In genomic region chr13:46796129-46796514, GRCh38 we compare ENCODE assay signal across 8 cellular contexts. TPM values are rescaled to one million over a fixed set of nuclear protein-coding genes. Genes with fewer than 3 reads are reported as not detected.
A peak's percentile ranks its signal among the peaks of the same experiment; 100 is the strongest.
DNase-seq lines count a peak whose midpoint lies in the region; ATAC-seq and TF ChIP-seq lines count a peak whose summit lies in the region.

No MANE protein-coding gene starts in this region.

- H3K4me1 ChIP-seq in GM23338 (ENCODE audit: insufficient read depth): peaks cover 21% of the 10 kb centered on the region
- peaks cover 25 to 35% of the 10 kb centered on the region in 2 donors for H3K4me1 ChIP-seq in gastrocnemius medialis

- peaks cover 4% of the 10 kb centered on the region; the same call in 1 of the 2 replicates for H3K9me2 ChIP-seq in GM23338 (ENCODE audit: insufficient read depth)

- TF ChIP-seq CTCF in GM23338 (conservative IDR thresholded peaks at IDR 0.05; ENCODE audit: low read depth in 2 of 2) (no peak), WERI-Rb-1 (IDR thresholded peaks at IDR 0.05; ENCODE audit: low read depth, low read length) (no peak), foreskin fibroblast (IDR thresholded peaks at IDR 0.05; ENCODE audit: low read depth, low read length) (no peak), gastrocnemius medialis (IDR thresholded peaks at IDR 0.05 in 4 of 5, conservative IDR thresholded peaks at IDR 0.05 in 1 of 5) (no peak)

- H3K4me3 ChIP-seq in GM23338 (peak overlapping the region; percentile 69), WERI-Rb-1 (ENCODE audit: low read depth, low read length) (peak overlapping the region; percentile 55), foreskin fibroblast (ENCODE audit: low read depth in 1 of 2, low read length in 2 of 2) (peak overlapping the region; percentile 89 to 90), gastrocnemius medialis (peak overlapping the region; percentile 72 to 90 (median 79))

- H3K27me3 ChIP-seq in GM23338 (ENCODE audit: insufficient read depth): no peaks in the 10 kb centered on the region
- H3K27me3 ChIP-seq in WERI-Rb-1 (ENCODE audit: insufficient read depth, low read depth, severe bottlenecking): no peaks in the 10 kb centered on the region
- no peaks in the 10 kb centered on the region for H3K27me3 ChIP-seq in gastrocnemius medialis

- no peaks in the 10 kb centered on the region for H3F3A ChIP-seq in GM23338 (replicated peaks; ENCODE audit: low read depth)

- in situ Hi-C loops in gastrocnemius medialis (cut with MboI; ENCODE audit: low sequenced_read_pairs in 4 of 4): no loop called here

- intact Hi-C loops in gastrocnemius medialis (cut with DNase I; ENCODE audit: low total_unique reads): loop anchor here (5.0 kb wide), 1 partner anchor 244 kb away; the partner anchor contains the start of gene LRCH1

- H3K9me3 ChIP-seq in WERI-Rb-1 (ENCODE audit: severe bottlenecking) (no peaks in the 10 kb centered on the region), gastrocnemius medialis (no peaks in the 10 kb centered on the region)

- ATAC-seq in GM23338: no peak
- ATAC-seq in gastrocnemius medialis: no peak
- no peak for ATAC-seq in HG02588 (IDR thresholded peaks at IDR 0.05; ENCODE audit: unreplicated experiment)
- no peak for ATAC-seq in GM18858 (IDR thresholded peaks at IDR 0.05; ENCODE audit: unreplicated experiment)

- no peaks in the 10 kb centered on the region; the same call in 2 of the 3 replicates for H3K9me3 Mint-ChIP-seq in GM23338

- peak overlapping the region; percentile 85 for H3K4me2 ChIP-seq in GM23338

- no peaks in the 10 kb centered on the region for H4K20me1 ChIP-seq in GM23338 (replicated peaks; ENCODE audit: insufficient read depth)

- H3K27ac Mint-ChIP-seq in GM23338: peak overlapping the region; percentile 96

- no peak for TF ChIP-seq POLR2A in gastrocnemius medialis (IDR thresholded peaks at IDR 0.05)

- DNase-seq in GM23338 (ENCODE audit: low spot score) (no peak), WERI-Rb-1 (no peak), foreskin fibroblast (no peak), gastrocnemius medialis (no peak), AG08396 (ENCODE audit: low spot score) (no peak)
- no peak for DNase-seq in stimulated activated CD4-positive, alpha-beta T cell treated with anti-CD3 and anti-CD28 coated beads, Interleukin-12 subunit alpha, Interleukin-12 subunit beta, amount 100 ng/mL, for 4 hours

- peaks cover 16% of the 10 kb centered on the region for H3K79me2 ChIP-seq in GM23338 (replicated peaks; ENCODE audit: insufficient read depth)

- no peak overlapping the region for H3K27ac ChIP-seq in GM23338 (ENCODE audit: low read depth)
- H3K27ac ChIP-seq in WERI-Rb-1: peak overlapping the region; percentile 93
- peak overlapping the region; percentile 86 to 94 (median 92) for H3K27ac ChIP-seq in gastrocnemius medialis

- H2AFZ ChIP-seq in GM23338: peak overlapping the region; percentile 99

- H3K4me1 Mint-ChIP-seq in GM23338: peaks cover 24% of the 10 kb centered on the region

- H3K36me3 ChIP-seq in GM23338 (ENCODE audit: insufficient read depth): no peaks in the 10 kb centered on the region; the same call in 1 of the 2 replicates
- H3K36me3 ChIP-seq in WERI-Rb-1: no peaks in the 10 kb centered on the region
- H3K36me3 ChIP-seq in gastrocnemius medialis: peaks cover 0 to 10% of the 10 kb centered on the region in 2 donors

- no peaks in the 10 kb centered on the region for H3K36me3 Mint-ChIP-seq in GM23338 (ENCODE audit: low read depth)

- H3K27me3 Mint-ChIP-seq in GM23338 (ENCODE audit: insufficient read depth, low read depth, poor library complexity): peaks cover 6% of the 10 kb centered on the region

- peak overlapping the region; percentile 90 for H3K4me3 Mint-ChIP-seq in GM23338

TF ChIP-seq in GM23338, 12 proteins besides CTCF, POLR2A, EP300 and RAD21:
- TF ChIP-seq POLR2AphosphoS5 (IDR thresholded peaks at IDR 0.05; ENCODE audit: low read depth) (no peak), EZH2 (IDR thresholded peaks at IDR 0.05; ENCODE audit: low read depth, unreplicated experiment) (no peak), CREB1 (CRISPR knock-in tag; IDR thresholded peaks at IDR 0.05; ENCODE audit: low read depth) (no peak), EZH2phosphoT487 (IDR thresholded peaks at IDR 0.05; ENCODE audit: unreplicated experiment) (no peak)

RNA-seq across cellular contexts. Expression of gene ESD, which starts 0.8 kb away (rescaled TPM):
- 61.0 and 76.1 TPM in 2 replicates for total RNA-seq in GM23338 (2014; rRNA removed; shearing (Covaris generic))
- 106 and 123 TPM in 2 replicates for polyA plus RNA-seq in GM23338 (2016; fragmentation: Nextera tagmentation; extraction: Ambion mirVana)
- 100 to 1,000 TPM in 1 of 4 donors, 10 to 100 TPM in 3; 70.7 to 100 (median 94.3) TPM for total RNA-seq in gastrocnemius medialis
